In genomic region chr20:36150489-36150846, GRCh38 we compare ENCODE assay signal across 18 cellular contexts. TPM values are rescaled to one million over a fixed set of nuclear protein-coding genes. Genes with fewer than 3 reads are reported as not detected.
DNase-seq lines count a peak whose midpoint lies in the region; ATAC-seq, FAIRE-seq and TF ChIP-seq lines count a peak whose summit lies in the region.
"Had no signal": no experiment of that assay in that cellular context is flagged by ENCODE, and none has a peak within 500 bp of the region (broad histone marks: within the 10 kb centered on the region; RNA-seq: fewer than 3 reads in every experiment).

No MANE protein-coding gene starts in this region.

- in situ Hi-C loops in HepG2 (cut with HindIII; ENCODE audit: extremely low pct_ligation_motif_present, low pct_unique_long_range_greater_than_20kb), result no loop called here

- no peak for TF ChIP-seq EP300 in HepG2 (IDR thresholded peaks at IDR 0.05; ENCODE audit: low read depth in 2 of 2, low read length in 2 of 2)
- TF ChIP-seq EP300 in HepG2 (CRISPR knock-in tag; IDR thresholded peaks at IDR 0.05; ENCODE audit: borderline replicate concordance), result no peak

- H3K9ac ChIP-seq in HepG2 (ENCODE audit: insufficient read depth, low read depth, low read length), result peak overlapping the region; percentile 20
- H3K9ac ChIP-seq: GM23248 had no signal

- no peaks in the 10 kb centered on the region for H3K9me3 ChIP-seq in HepG2 (ENCODE audit: low read length)
- no peaks in the 10 kb centered on the region for H3K9me3 ChIP-seq in right lobe of liver
- no peaks in the 10 kb centered on the region for H3K9me3 ChIP-seq in CD8-positive, alpha-beta T cell (ENCODE audit: low read length)
- no peaks in the 10 kb centered on the region for H3K9me3 ChIP-seq in body of pancreas
- H3K9me3 ChIP-seq: HAP-1 had no signal

- H3K27ac Mint-ChIP-seq in nephron (peak overlapping the region; percentile 85 to 92 (median 90)), T-cell (no peak overlapping the region)
- H3K27ac Mint-ChIP-seq in CD8-positive, alpha-beta T cell, result no peak overlapping the region
- H3K27ac Mint-ChIP-seq: CD4-positive, alpha-beta T cell had no signal

- no peak overlapping the region for H2AFZ ChIP-seq in HepG2 (ENCODE audit: low read length)
- H2AFZ ChIP-seq: GM23248 had no signal

- WGBS in HepG2 (ENCODE audit: low lambda C conversion rate), result 70% methylated on average over 3 of the region's 3 CpGs
- WGBS in right lobe of liver (ENCODE audit: insufficient coverage, low coverage, low lambda C conversion rate, missing lambda C conversion rate), result 94% methylated on average over 3 of the region's 3 CpGs
- WGBS in body of pancreas, 2 donors, result 67 to 78% methylated on average over 3 of the region's 3 CpGs

- BruUV-seq in HepG2 (replicated peaks; lab: Mats Ljungman, UMichigan), result no TSS peak

- no peak for TF ChIP-seq RAD21 in HepG2 (CRISPR knock-in tag; IDR thresholded peaks at IDR 0.05)

- intact Hi-C loops in HepG2 (cut with micrococcal nuclease; ENCODE audit: unreplicated experiment) (no loop called here), right lobe of liver (cut with DNase I) (no loop called here), body of pancreas (cut with DNase I) (no loop called here)
- intact Hi-C loops in CD8-positive, alpha-beta T cell (cut with DNase I, micrococcal nuclease), result no loop called here

- no peaks in the 10 kb centered on the region for H3K79me2 ChIP-seq in HepG2 (ENCODE audit: insufficient read depth, low read length)

- H3K36me3 ChIP-seq in HepG2 (replicated peaks in 1 of 2; ENCODE audit: control insufficient read depth in 1 of 2, insufficient read depth in 2 of 2, low read length in 2 of 2) (no peaks in the 10 kb centered on the region), right lobe of liver (no peaks in the 10 kb centered on the region), body of pancreas (replicated peaks in 1 of 2; ENCODE audit: insufficient read depth in 1 of 2, low read depth in 2 of 2) (no peaks in the 10 kb centered on the region)
- H3K36me3 ChIP-seq in CD8-positive, alpha-beta T cell (ENCODE audit: insufficient read depth, low read length), result no peaks in the 10 kb centered on the region
- H3K36me3 ChIP-seq: HAP-1 had no signal

- H3K4me1 Mint-ChIP-seq in nephron (peaks cover 37% of the 10 kb centered on the region), T-cell (peaks cover 0 to 4% (median 4%) of the 10 kb centered on the region in 3 donors)
- peaks cover 4% of the 10 kb centered on the region for H3K4me1 Mint-ChIP-seq in CD8-positive, alpha-beta T cell (ENCODE audit: low read depth)

- CTCF ChIA-PET in HepG2 (lab: Yijun Ruan, JAX; ENCODE audit: low intra/inter-chr PET ratio, low total read pairs) (interaction anchor here (1.2 kb wide), 1 partner anchor 49 kb away, joined by 4 read pairs; no protein-coding TSS in a partner anchor), T-cell (lab: Charles Lee) (no interaction called here)
- CTCF ChIA-PET in CD8-positive, alpha-beta T cell (lab: Charles Lee), result interaction anchor here (2.1 to 20.9 kb wide), 2 partner anchors 12 to 159 kb away, joined by 5 to 576 read pairs; no protein-coding TSS in a partner anchor

- H3K4me3 ChIP-seq in HepG2 (replicated peaks in 1 of 3; ENCODE audit: insufficient read depth in 1 of 3, low read depth in 2 of 3, low read length in 3 of 3) (peak overlapping the region in 1 of 3 experiments; percentile 39; a peak in 2 of 6 replicates), right lobe of liver (no peak overlapping the region), coronary artery (no peak overlapping the region), body of pancreas (no peak overlapping the region)
- H3K4me3 ChIP-seq in CD8-positive, alpha-beta T cell (ENCODE audit: low read depth, low read length), result no peak overlapping the region
- H3K4me3 ChIP-seq: GM23248, HAP-1 had no signal

- no peak for ATAC-seq in HepG2
- ATAC-seq in right lobe of liver, result no peak
- ATAC-seq in CD8-positive, alpha-beta T cell, result no peak
- no peak for ATAC-seq in body of pancreas
- ATAC-seq in T-cell (replicated peaks in 1 of 4), result no peak

- H3K36me3 Mint-ChIP-seq in nephron (ENCODE audit: low read depth), result no peaks in the 10 kb centered on the region
- no peaks in the 10 kb centered on the region for H3K36me3 Mint-ChIP-seq in CD8-positive, alpha-beta T cell
- no peaks in the 10 kb centered on the region for H3K36me3 Mint-ChIP-seq in T-cell

- H3K9me3 Mint-ChIP-seq in nephron (no peaks in the 10 kb centered on the region), T-cell (no peaks in the 10 kb centered on the region)
- no peaks in the 10 kb centered on the region for H3K9me3 Mint-ChIP-seq in CD8-positive, alpha-beta T cell
- H3K9me3 Mint-ChIP-seq: CD4-positive, alpha-beta T cell had no signal

- no peak for DNase-seq in HepG2 (ENCODE audit: low spot score)
- no peak for DNase-seq in right lobe of liver
- DNase-seq in coronary artery (ENCODE audit: low spot score), result no peak
- no peak for DNase-seq in CD8-positive, alpha-beta T cell
- no peak for DNase-seq in body of pancreas
- no peak for DNase-seq in T-cell
- DNase-seq: AML-193; CD4-positive, alpha-beta T cell; DMS153; DMS79; GDM1; GM23248 had no signal

- H3K27me3 Mint-ChIP-seq in nephron (ENCODE audit: low read depth) (no peaks in the 10 kb centered on the region), T-cell (peaks cover 29 to 39% of the 10 kb centered on the region in 2 donors)
- H3K27me3 Mint-ChIP-seq in CD8-positive, alpha-beta T cell (ENCODE audit: low read depth), result peaks cover 21% of the 10 kb centered on the region

- H3K4me3 Mint-ChIP-seq in nephron (no peak overlapping the region), T-cell (no peak overlapping the region)
- H3K4me3 Mint-ChIP-seq in CD8-positive, alpha-beta T cell, result no peak overlapping the region
- H3K4me3 Mint-ChIP-seq: CD4-positive, alpha-beta T cell had no signal

- H3K4me1 ChIP-seq in HepG2 (ENCODE audit: insufficient read depth, low read length), result peaks cover 91% of the 10 kb centered on the region
- H3K4me1 ChIP-seq in right lobe of liver, result peaks cover 0 to 25% (median 10%) of the 10 kb centered on the region in 4 donors
- no peaks in the 10 kb centered on the region for H3K4me1 ChIP-seq in CD8-positive, alpha-beta T cell (ENCODE audit: insufficient read depth, low read length)
- H3K4me1 ChIP-seq in body of pancreas, result peaks cover 33% of the 10 kb centered on the region

- H3K27ac ChIP-seq in HepG2 (ENCODE audit: extremely low read length, insufficient read depth, low read length), result peak overlapping the region; percentile 62
- H3K27ac ChIP-seq in right lobe of liver, result no peak overlapping the region
- peak overlapping the region; percentile 7 to 49 for H3K27ac ChIP-seq in coronary artery
- no peak overlapping the region for H3K27ac ChIP-seq in CD8-positive, alpha-beta T cell (ENCODE audit: low read depth, low read length)
- no peak overlapping the region for H3K27ac ChIP-seq in body of pancreas
- H3K27ac ChIP-seq: C4-2B, GM23248 had no signal

- no peak for FAIRE-seq in HepG2 (lab: Jason Lieb, UNC)
- FAIRE-seq: A204.1, GM12892, GM18507 had no signal

- H4K20me1 ChIP-seq in HepG2 (ENCODE audit: insufficient read depth, low read length), result no peaks in the 10 kb centered on the region

- peak overlapping the region; percentile 65 for H3K4me2 ChIP-seq in HepG2 (ENCODE audit: low read depth, low read length)

- POLR2A ChIA-PET in HepG2 (lab: Yijun Ruan, JAX) (interaction anchor here (0.6 kb wide), 1 partner anchor 12 kb away, joined by 3 read pairs; no protein-coding TSS in a partner anchor), T-cell (lab: Charles Lee) (no interaction called here)
- POLR2A ChIA-PET in CD8-positive, alpha-beta T cell (lab: Charles Lee), result no interaction called here

- no peak for TF ChIP-seq POLR2A in HepG2 (IDR thresholded peaks at IDR 0.05; ENCODE audit: insufficient read depth in 1 of 2, low read depth in 2 of 2, low read length in 2 of 2)
- TF ChIP-seq POLR2A in right lobe of liver (IDR thresholded peaks at IDR 0.05), result no peak
- no peak for TF ChIP-seq POLR2A in body of pancreas (IDR thresholded peaks at IDR 0.05)

- H3K27me3 ChIP-seq in HepG2 (ENCODE audit: control insufficient read depth in 1 of 2, insufficient read depth in 2 of 2, low read length in 2 of 2) (no peaks in the 10 kb centered on the region; a peak in 1 of 5 replicates), right lobe of liver (no peaks in the 10 kb centered on the region), body of pancreas (no peaks in the 10 kb centered on the region)
- no peaks in the 10 kb centered on the region for H3K27me3 ChIP-seq in CD8-positive, alpha-beta T cell (ENCODE audit: insufficient read depth, low read length)

- TF ChIP-seq CTCF in HepG2 (CRISPR knock-in tag; IDR thresholded peaks at IDR 0.05) (no peak), right lobe of liver (IDR thresholded peaks at IDR 0.05) (no peak), coronary artery (IDR thresholded peaks at IDR 0.05) (no peak), nephron (IDR thresholded peaks at IDR 0.05; ENCODE audit: unreplicated experiment in 3 of 3) (no peak), body of pancreas (IDR thresholded peaks at IDR 0.05) (no peak)
- TF ChIP-seq CTCF in CD8-positive, alpha-beta T cell (IDR thresholded peaks at IDR 0.05), result no peak

RNA-seq across cellular contexts. Expression of gene EPB41L1, which starts 4.1 kb away (rescaled TPM):
- total RNA-seq in HepG2 (2016; rRNA removed; fragmentation: Illumina TruSeq; extraction: Trizol), result 16.7 and 20.8 TPM in 2 replicates
- 17.4 and 17.7 TPM in 2 replicates for total RNA-seq in HepG2 (2016; cell fraction: cytosol; rRNA removed; fragmentation: Illumina TruSeq; extraction: Trizol; ENCODE audit: low read depth)
- 14.4 and 18.0 TPM in 2 replicates for total RNA-seq in HepG2 (2016; cell fraction: insoluble cytoplasmic fraction; rRNA removed; fragmentation: Illumina TruSeq; extraction: Trizol)
- 56.5 and 60.6 TPM in 2 replicates for total RNA-seq in HepG2 (2016; cell fraction: membrane; rRNA removed; fragmentation: Illumina TruSeq; extraction: Trizol)
- 12.9 and 17.3 TPM in 2 replicates for total RNA-seq in HepG2 (2016; cell fraction: nucleus; rRNA removed; fragmentation: Illumina TruSeq; extraction: Trizol)
- 39.0 and 53.0 TPM in 2 replicates for polyA plus RNA-seq in HepG2 (2011; rRNA removed)
- polyA plus RNA-seq in HepG2 (2011; cell fraction: cytosol; rRNA removed), result 32.6 and 36.6 TPM in 2 replicates
- 28.0 and 46.3 TPM in 2 replicates for polyA plus RNA-seq in HepG2 (2011; cell fraction: nucleus; rRNA removed)
- polyA plus RNA-seq in HepG2 (2012), result 66.5 and 66.8 TPM in 2 replicates
- polyA plus RNA-seq in HepG2 (2016; cell fraction: cytosol; fragmentation: Illumina TruSeq; extraction: Trizol; ENCODE audit: low read depth), result 51.2 and 58.4 TPM in 2 replicates
- 34.8 and 53.2 TPM in 2 replicates for polyA plus RNA-seq in HepG2 (2016; cell fraction: insoluble cytoplasmic fraction; fragmentation: Illumina TruSeq; extraction: Trizol; ENCODE audit: low read depth)
- 96.9 and 114 TPM in 2 replicates for polyA plus RNA-seq in HepG2 (2016; cell fraction: membrane; fragmentation: Illumina TruSeq; extraction: Trizol; ENCODE audit: low read depth)
- polyA plus RNA-seq in HepG2 (2016; cell fraction: nucleus; fragmentation: Illumina TruSeq; extraction: Trizol; ENCODE audit: insufficient read depth, low read depth), result 24.4 and 28.5 TPM in 2 replicates
- polyA minus RNA-seq in HepG2 (2011; rRNA and poly(A)+ RNA removed; ENCODE audit: low replicate concordance), result 15.0 and 50.3 TPM in 2 replicates
- polyA minus RNA-seq in HepG2 (2011; cell fraction: cytosol; rRNA and poly(A)+ RNA removed), result 28.8 and 48.7 TPM in 2 replicates
- polyA minus RNA-seq in HepG2 (2011; cell fraction: nucleus; rRNA and poly(A)+ RNA removed), result 20.4 and 20.9 TPM in 2 replicates
- total RNA-seq in right lobe of liver, result 10 to 100 TPM in 1 of 6 experiments, 1 to 10 TPM in 5; 3.1 to 13.2 (median 5.3) TPM
- under 1 TPM in 1 of 2 experiments, not detected in 1; 0.30 TPM for total RNA-seq in CD8-positive, alpha-beta T cell
- 10 to 100 TPM; 22.8 to 53.4 TPM for total RNA-seq in body of pancreas
- total RNA-seq in T-cell, result 1 to 10 TPM in 2 of 5 donors, under 1 TPM in 3; 0.19 to 2.0 (median 0.82) TPM

Comparison
In these comparisons a context has a peak if more than half of its experiments do, and no peak if none do; other contexts are left out.
1. H3K27ac ChIP-seq: peak in HepG2 (single experiment) and coronary artery (2 of 2); none in right lobe of liver (0 of 3), CD8-positive, alpha-beta T cell (single experiment) and body of pancreas (0 of 4).
2. H3K27ac Mint-ChIP-seq: peak in nephron (3 of 3); none in CD8-positive, alpha-beta T cell (single experiment) and T-cell (0 of 2).
3. CTCF ChIA-PET loops: an anchor here in HepG2 (1.2 kb wide) and CD8-positive, alpha-beta T cell (2.1 to 20.9 kb wide); none called in T-cell.